8 cellular contexts compared by ENCODE assay signal in genomic region chr18:79506191-79507075, GRCh38.
A peak's percentile ranks its signal among the peaks of the same experiment; 100 is the strongest.
DNase-seq lines count a peak whose midpoint lies in the region; ATAC-seq and TF ChIP-seq lines count a peak whose summit lies in the region.

No MANE protein-coding gene starts in this region.

- intact Hi-C loops in left cardiac atrium (cut with DNase I), result loop anchor here in 1 of 2 donors (5.0 kb wide), 2 partner anchors 49 to 114 kb away; no protein-coding TSS in a partner anchor

- CTCF ChIA-PET in WTC11 (lab: Charles Lee), result no interaction called here

- H3K4me3 Mint-ChIP-seq in WTC11, result no peak overlapping the region
- no peak overlapping the region for H3K4me3 Mint-ChIP-seq in stimulated activated effector memory CD8-positive, alpha-beta T cell treated with anti-CD3 and anti-CD28 coated beads, Interleukin-12 subunit alpha, Interleukin-12 subunit beta, amount 100 ng/mL, for 72 hours

- H3K27ac Mint-ChIP-seq in WTC11, result no peak overlapping the region; the same call in 1 of the 2 replicates
- H3K27ac Mint-ChIP-seq in stimulated activated effector memory CD8-positive, alpha-beta T cell treated with anti-CD3 and anti-CD28 coated beads, Interleukin-12 subunit alpha, Interleukin-12 subunit beta, amount 100 ng/mL, for 72 hours, result peak overlapping the region; percentile 68

- H3K36me3 Mint-ChIP-seq in WTC11, result no peaks in the 10 kb centered on the region; the same call in 1 of the 2 replicates
- peaks cover 24% of the 10 kb centered on the region for H3K36me3 Mint-ChIP-seq in stimulated activated effector memory CD8-positive, alpha-beta T cell treated with anti-CD3 and anti-CD28 coated beads, Interleukin-12 subunit alpha, Interleukin-12 subunit beta, amount 100 ng/mL, for 72 hours

- ATAC-seq in GM21737 (IDR thresholded peaks at IDR 0.05; ENCODE audit: unreplicated experiment) (peak; percentile 40), WTC11 (peak; percentile 19; the same call in 1 of the 2 replicates), left cardiac atrium (peak; percentile 48 to 69), GM18870 (IDR thresholded peaks at IDR 0.05; ENCODE audit: unreplicated experiment) (no peak), HG03095 (IDR thresholded peaks at IDR 0.05; ENCODE audit: unreplicated experiment) (no peak)
- peak; percentile 16 for ATAC-seq in stimulated activated effector memory CD8-positive, alpha-beta T cell treated with anti-CD3 and anti-CD28 coated beads, Interleukin-12 subunit alpha, Interleukin-12 subunit beta, amount 100 ng/mL, for 72 hours

- TF ChIP-seq CTCF in WTC11 (IDR thresholded peaks at IDR 0.05), result no peak

- POLR2A ChIA-PET in WTC11 (lab: Charles Lee), result no interaction called here

- peaks cover 16% of the 10 kb centered on the region for H3K27me3 Mint-ChIP-seq in WTC11 (ENCODE audit: low read depth)

- 0 out of 2 replicates have a peak, but pooled peaks cover 5% of the 10 kb centered on the region for H3K9me3 Mint-ChIP-seq in WTC11
- no peaks in the 10 kb centered on the region for H3K9me3 Mint-ChIP-seq in stimulated activated effector memory CD8-positive, alpha-beta T cell treated with anti-CD3 and anti-CD28 coated beads, Interleukin-12 subunit alpha, Interleukin-12 subunit beta, amount 100 ng/mL, for 72 hours

- H3K4me1 Mint-ChIP-seq in WTC11, result peaks cover 14% of the 10 kb centered on the region
- H3K4me1 Mint-ChIP-seq in stimulated activated effector memory CD8-positive, alpha-beta T cell treated with anti-CD3 and anti-CD28 coated beads, Interleukin-12 subunit alpha, Interleukin-12 subunit beta, amount 100 ng/mL, for 72 hours, result peaks cover 48% of the 10 kb centered on the region

- DNase-seq in WTC11 (ENCODE audit: low spot score), result no peak
- peak; percentile 69 for DNase-seq in left cardiac atrium
- DNase-seq in stimulated activated effector memory CD8-positive, alpha-beta T cell treated with anti-CD3 and anti-CD28 coated beads, Interleukin-12 subunit alpha, Interleukin-12 subunit beta, amount 100 ng/mL, for 72 hours (ENCODE audit: low spot score in 2 of 2), result no peak
- DNase-seq in NCI-H146 (lab: John Stamatoyannopoulos, UW), result no peak
- DNase-seq in SW480 (ENCODE audit: low spot score), result no peak

TF ChIP-seq in WTC11, 78 proteins besides CTCF, POLR2A, EP300 and RAD21:
- TF ChIP-seq FOXP4 (CRISPR knock-in tag; IDR thresholded peaks at IDR 0.05) (no peak), FOXJ3 (CRISPR knock-in tag; IDR thresholded peaks at IDR 0.05; ENCODE audit: borderline replicate concordance) (no peak), GTF2I (CRISPR knock-in tag; conservative IDR thresholded peaks at IDR 0.05) (no peak), AR (CRISPR knock-in tag; IDR thresholded peaks at IDR 0.05) (no peak)
TF ChIP-seq in WTC11: peak in this region for 0.

Comparison
In these comparisons a context has a peak if more than half of its experiments do, and no peak if none do; other contexts are left out.
1. ATAC-seq: peak in GM21737 (single experiment), WTC11 (single experiment), left cardiac atrium (2 of 2) and stimulated activated effector memory CD8-positive, alpha-beta T cell treated with anti-CD3 and anti-CD28 coated beads, Interleukin-12 subunit alpha, Interleukin-12 subunit beta, amount 100 ng/mL, for 72 hours (single experiment); none in GM18870 (single experiment) and HG03095 (single experiment).